In genomic region chr12:121017966-121018491, GRCh38 we compare ENCODE assay signal across 17 cellular contexts. TPM values are rescaled to one million over a fixed set of nuclear protein-coding genes. Genes with fewer than 3 reads are reported as not detected.
DNase-seq lines count a peak whose midpoint lies in the region; ATAC-seq and TF ChIP-seq lines count a peak whose summit lies in the region.
"Had no signal": no experiment of that assay in that cellular context is flagged by ENCODE, and none has a peak within 500 bp of the region (broad histone marks: within the 10 kb centered on the region; RNA-seq: fewer than 3 reads in every experiment).

No MANE protein-coding gene starts in this region.

- no peaks in the 10 kb centered on the region for H3K36me3 ChIP-seq in adrenal gland (replicated peaks in 1 of 2)
- H3K36me3 ChIP-seq: BE2C had no signal

- H3K27ac Mint-ChIP-seq in CD14-positive monocyte = peak overlapping the region in 4 of 7 donors; percentile 26 to 85 (median 67)
- H3K27ac Mint-ChIP-seq in natural killer cell = no peak overlapping the region
- no peak overlapping the region for H3K27ac Mint-ChIP-seq in activated T-helper 2 cell treated with anti-CD3 and anti-CD28 coated beads, Interferon-gamma antibody, Interleukin-2, Interleukin-4, amounts not matched to agents 10 μg/mL and 5 μg/mL and 100 μg/mL, durations not matched to agents 14 hours and 24 hours and 36 hours
- H3K27ac Mint-ChIP-seq: HFFc6 had no signal

- intact Hi-C loops in CD14-positive monocyte (cut with micrococcal nuclease) = loop anchor here in 1 of 2 donors (5.0 kb wide), 1 partner anchor 44 kb away; no protein-coding TSS in a partner anchor
- intact Hi-C loops in adrenal gland (cut with DNase I) = no loop called here
- intact Hi-C loops in posterior vena cava (cut with DNase I) = no loop called here
- intact Hi-C loops in natural killer cell (cut with micrococcal nuclease) = loop anchor here (5.0 kb wide), 1 partner anchor 74 kb away; no protein-coding TSS in a partner anchor
- intact Hi-C loops in activated T-helper 2 cell treated with anti-CD3 and anti-CD28 coated beads, Interferon-gamma antibody, Interleukin-2, Interleukin-4, amounts not matched to agents 10 μg/mL and 5 μg/mL and 100 μg/mL, durations not matched to agents 14 hours and 24 hours and 36 hours (cut with micrococcal nuclease) = no loop called here

- peak; percentile 68 for DNase-seq in CD14-positive monocyte (ENCODE audit: low spot score)
- peak; percentile 30 for DNase-seq in CD1c-positive myeloid dendritic cell (ENCODE audit: extremely low spot score)
- peak in 6 of 7 donors; percentile 38 to 57 (median 56) for DNase-seq in adrenal gland
- DNase-seq in posterior vena cava (ENCODE audit: low spot score) = peak; percentile 12
- DNase-seq in natural killer cell = no peak
- DNase-seq in activated T-helper 2 cell treated with anti-CD3 and anti-CD28 coated beads, Interferon-gamma antibody, Interleukin-2, Interleukin-4, amounts not matched to agents 10 μg/mL and 5 μg/mL and 100 μg/mL, durations not matched to agents 14 hours and 24 hours and 36 hours (ENCODE audit: low spot score) = no peak
- no peak for DNase-seq in EL
- DNase-seq: BE2C, DMS153, DMS79 treated with DMSO at 0.1 percent for 48 hours, GDM1, HCEC 1CT, HFFc6 had no signal

- TF ChIP-seq CTCF in CD14-positive monocyte (IDR thresholded peaks at IDR 0.05) = no peak
- TF ChIP-seq CTCF in adrenal gland (IDR thresholded peaks at IDR 0.05) = no peak
- no peak for TF ChIP-seq CTCF in natural killer cell (IDR thresholded peaks at IDR 0.05)

- peaks cover 7 to 8% of the 10 kb centered on the region in 2 donors for H3K4me1 ChIP-seq in adrenal gland (replicated peaks in 1 of 2)
- H3K4me1 ChIP-seq: BE2C had no signal

- H3K36me3 Mint-ChIP-seq in CD14-positive monocyte = peaks cover 15 to 23% of the 10 kb centered on the region in 2 donors
- peaks cover 6% of the 10 kb centered on the region for H3K36me3 Mint-ChIP-seq in natural killer cell
- H3K36me3 Mint-ChIP-seq in activated T-helper 2 cell treated with anti-CD3 and anti-CD28 coated beads, Interferon-gamma antibody, Interleukin-2, Interleukin-4, amounts not matched to agents 10 μg/mL and 5 μg/mL and 100 μg/mL, durations not matched to agents 14 hours and 24 hours and 36 hours (ENCODE audit: low read depth) = peaks cover 20% of the 10 kb centered on the region

- no peak for ATAC-seq in natural killer cell
- ATAC-seq: A549 had no signal

- TF ChIP-seq POLR2A in adrenal gland (IDR thresholded peaks at IDR 0.05) = no peak

- no peak overlapping the region for H3K4me3 ChIP-seq in adrenal gland
- H3K4me3 ChIP-seq: A549 had no signal

- WGBS in adrenal gland, 4 donors = 72 to 89% (median 78%) methylated on average over 15 of the region's 15 CpGs

- H3K27ac ChIP-seq in adrenal gland = no peak overlapping the region
- H3K27ac ChIP-seq: A549, C4-2B had no signal

- H3K4me1 Mint-ChIP-seq in CD14-positive monocyte = peaks cover 13% of the 10 kb centered on the region
- H3K4me1 Mint-ChIP-seq in natural killer cell = peaks cover 10 to 19% of the 10 kb centered on the region in 2 donors
- peaks cover 10% of the 10 kb centered on the region for H3K4me1 Mint-ChIP-seq in activated T-helper 2 cell treated with anti-CD3 and anti-CD28 coated beads, Interferon-gamma antibody, Interleukin-2, Interleukin-4, amounts not matched to agents 10 μg/mL and 5 μg/mL and 100 μg/mL, durations not matched to agents 14 hours and 24 hours and 36 hours (ENCODE audit: low read depth)

- H3K4me3 Mint-ChIP-seq in CD14-positive monocyte (no peak overlapping the region), natural killer cell (no peak overlapping the region)
- H3K4me3 Mint-ChIP-seq in activated T-helper 2 cell treated with anti-CD3 and anti-CD28 coated beads, Interferon-gamma antibody, Interleukin-2, Interleukin-4, amounts not matched to agents 10 μg/mL and 5 μg/mL and 100 μg/mL, durations not matched to agents 14 hours and 24 hours and 36 hours (ENCODE audit: low read depth) = no peak overlapping the region
- H3K4me3 Mint-ChIP-seq: HFFc6 had no signal

- H3K9me3 ChIP-seq in adrenal gland (replicated peaks in 1 of 3) = no peaks in the 10 kb centered on the region
- H3K9me3 ChIP-seq: A549, BE2C had no signal

- H3K9me3 Mint-ChIP-seq in CD14-positive monocyte = peaks cover 0 to 6% (median 3%) of the 10 kb centered on the region in 7 donors
- no peaks in the 10 kb centered on the region for H3K9me3 Mint-ChIP-seq in natural killer cell
- H3K9me3 Mint-ChIP-seq in activated T-helper 2 cell treated with anti-CD3 and anti-CD28 coated beads, Interferon-gamma antibody, Interleukin-2, Interleukin-4, amounts not matched to agents 10 μg/mL and 5 μg/mL and 100 μg/mL, durations not matched to agents 14 hours and 24 hours and 36 hours = no peaks in the 10 kb centered on the region
- H3K9me3 Mint-ChIP-seq: HFFc6 had no signal

- no peaks in the 10 kb centered on the region for H3K27me3 ChIP-seq in adrenal gland
- H3K27me3 ChIP-seq: BE2C had no signal

- peaks cover 0 to 2% (median 0%) of the 10 kb centered on the region in 3 donors for H3K27me3 Mint-ChIP-seq in CD14-positive monocyte (ENCODE audit: low read depth in 3 of 3)
- no peaks in the 10 kb centered on the region for H3K27me3 Mint-ChIP-seq in natural killer cell (ENCODE audit: low read depth in 2 of 2)
- no peaks in the 10 kb centered on the region for H3K27me3 Mint-ChIP-seq in activated T-helper 2 cell treated with anti-CD3 and anti-CD28 coated beads, Interferon-gamma antibody, Interleukin-2, Interleukin-4, amounts not matched to agents 10 μg/mL and 5 μg/mL and 100 μg/mL, durations not matched to agents 14 hours and 24 hours and 36 hours (ENCODE audit: low read depth)

RNA-seq across cellular contexts. Expression of gene C12orf43, which starts 1.7 kb away (rescaled TPM):
- polyA plus RNA-seq in CD14-positive monocyte (10 to 100 TPM in 1 of 2 donors, 1 to 10 TPM in 1; 9.6 to 10.9 TPM), adrenal gland (10 to 100 TPM; 10.9 to 14.6 (median 13.0) TPM)
- total RNA-seq in adrenal gland (10 to 100 TPM in 7 of 8 donors, 1 to 10 TPM in 1; 8.9 to 19.2 (median 13.4) TPM), posterior vena cava (10 to 100 TPM; 13.7 to 15.7 TPM), natural killer cell (10 to 100 TPM; 16.0 to 19.9 (median 18.0) TPM)
- total RNA-seq in activated T-helper 2 cell treated with anti-CD3 and anti-CD28 coated beads, Interferon-gamma antibody, Interleukin-2, Interleukin-4, amounts not matched to agents 10 μg/mL and 5 μg/mL and 100 μg/mL, durations not matched to agents 14 hours and 24 hours and 36 hours = 26.3 and 30.3 TPM in 2 replicates

RNA-seq across cellular contexts. Expression of gene OASL, which starts 21.0 kb away (rescaled TPM):
- 10 to 100 TPM; 13.4 to 14.9 TPM for polyA plus RNA-seq in CD14-positive monocyte
- 1 to 10 TPM in 1 of 8 donors, under 1 TPM in 6, not detected in 1; 0.28 to 1.1 (median 0.47) TPM for total RNA-seq in adrenal gland
- polyA plus RNA-seq in adrenal gland = 1 to 10 TPM in 2 of 3 donors, under 1 TPM in 1; 0.99 to 1.9 (median 1.3) TPM
- total RNA-seq in posterior vena cava = 1 to 10 TPM in 1 of 2 donors, under 1 TPM in 1; 0.42 to 1.4 TPM
- total RNA-seq in natural killer cell = 10 to 100 TPM in 2 of 3 donors, 1 to 10 TPM in 1; 7.5 to 48.0 (median 35.2) TPM
- 1.9 and 2.3 TPM in 2 replicates for total RNA-seq in activated T-helper 2 cell treated with anti-CD3 and anti-CD28 coated beads, Interferon-gamma antibody, Interleukin-2, Interleukin-4, amounts not matched to agents 10 μg/mL and 5 μg/mL and 100 μg/mL, durations not matched to agents 14 hours and 24 hours and 36 hours
- total RNA-seq: HFFc6 had no signal

RNA-seq across cellular contexts. Expression of gene HNF1A, which starts 39.7 kb away (rescaled TPM):
- not detected for polyA plus RNA-seq in CD14-positive monocyte
- total RNA-seq in adrenal gland = under 1 TPM in 1 of 8 donors, not detected in 7; 0.08 TPM
- under 1 TPM in 1 of 3 donors, not detected in 2; 0.03 TPM for polyA plus RNA-seq in adrenal gland
- not detected for total RNA-seq in posterior vena cava
- total RNA-seq in natural killer cell = not detected
- total RNA-seq in activated T-helper 2 cell treated with anti-CD3 and anti-CD28 coated beads, Interferon-gamma antibody, Interleukin-2, Interleukin-4, amounts not matched to agents 10 μg/mL and 5 μg/mL and 100 μg/mL, durations not matched to agents 14 hours and 24 hours and 36 hours = not detected in 2 replicates
- total RNA-seq: H4, HFFc6 had no signal
- polyA plus RNA-seq: AG04450 had no signal

Comparison
In these comparisons a context has a peak if more than half of its experiments do, and no peak if none do; other contexts are left out.
1. DNase-seq: peak in CD14-positive monocyte (single experiment), CD1c-positive myeloid dendritic cell (single experiment), adrenal gland (6 of 7) and posterior vena cava (single experiment); none in natural killer cell (single experiment), activated T-helper 2 cell treated with anti-CD3 and anti-CD28 coated beads, Interferon-gamma antibody, Interleukin-2, Interleukin-4, amounts not matched to agents 10 μg/mL and 5 μg/mL and 100 μg/mL, durations not matched to agents 14 hours and 24 hours and 36 hours (single experiment) and EL (single experiment).
2. H3K27ac Mint-ChIP-seq: peak in CD14-positive monocyte (4 of 7); none in natural killer cell (0 of 2) and activated T-helper 2 cell treated with anti-CD3 and anti-CD28 coated beads, Interferon-gamma antibody, Interleukin-2, Interleukin-4, amounts not matched to agents 10 μg/mL and 5 μg/mL and 100 μg/mL, durations not matched to agents 14 hours and 24 hours and 36 hours (single experiment).